In genomic region chr1:74396942-74397341, GRCh38 we compare ENCODE assay signal across 9 cellular contexts.
A peak's percentile ranks its signal among the peaks of the same experiment; 100 is the strongest.
DNase-seq lines count a peak whose midpoint lies in the region; ATAC-seq and TF ChIP-seq lines count a peak whose summit lies in the region.
"Had no signal": no experiment of that assay in that cellular context is flagged by ENCODE, and none has a peak within 500 bp of the region (broad histone marks: within the 10 kb centered on the region; RNA-seq: fewer than 3 reads in every experiment).

No MANE protein-coding gene starts in this region.

- H4K20me1 ChIP-seq in mammary epithelial cell (ENCODE audit: insufficient read depth, low read length) = no peaks in the 10 kb centered on the region

- peaks cover 0 to 5% (median 0%) of the 10 kb centered on the region in 6 donors for H3K4me1 ChIP-seq in spleen
- no peaks in the 10 kb centered on the region for H3K4me1 ChIP-seq in mammary epithelial cell (ENCODE audit: insufficient read depth, low read length)

- H3K27ac ChIP-seq in spleen (peak overlapping the region in 7 of 8 donors; percentile 15 to 73 (median 60)), mammary epithelial cell (ENCODE audit: insufficient read depth, low read depth, low read length) (no peak overlapping the region)

- H3K36me3 ChIP-seq in spleen = no peaks in the 10 kb centered on the region
- H3K36me3 ChIP-seq in mammary epithelial cell (ENCODE audit: insufficient read depth, low read length) = no peaks in the 10 kb centered on the region
- no peaks in the 10 kb centered on the region for H3K36me3 ChIP-seq in H7 (replicated peaks; ENCODE audit: control insufficient read depth, insufficient read depth, low read length)

- CTCF ChIA-PET in mammary epithelial cell (lab: Charles Lee; ENCODE audit: low non-redundant PET) = no interaction called here

- H2AFZ ChIP-seq in mammary epithelial cell (ENCODE audit: low read depth, low read length) = no peak overlapping the region

- no peaks in the 10 kb centered on the region for H3K27me3 ChIP-seq in spleen (replicated peaks in 1 of 7)
- no peaks in the 10 kb centered on the region for H3K27me3 ChIP-seq in mammary epithelial cell (ENCODE audit: insufficient read depth, low read length)
- H3K27me3 ChIP-seq in H7 (ENCODE audit: control insufficient read depth, insufficient read depth, low read length) = no peaks in the 10 kb centered on the region

- in situ Hi-C loops in mammary epithelial cell (cut with MboI; ENCODE audit: low sequenced_read_pairs in 2 of 2) = no loop called here

- BruUV-seq in mammary epithelial cell (replicated peaks; lab: Mats Ljungman, UMichigan) = no TSS peak

- H3K4me2 ChIP-seq in mammary epithelial cell (ENCODE audit: insufficient read depth, low read depth, low read length) = no peak overlapping the region

- no peak for TF ChIP-seq POLR2A in spleen (IDR thresholded peaks at IDR 0.05)

- DNase-seq in fibroblast of peridontal ligament (ENCODE audit: extremely low read depth) (peak; percentile 23), spleen (no peak), mammary epithelial cell (no peak), DMS114 treated with DMSO at 0.1 percent for 48 hours (lab: John Stamatoyannopoulos, UW; ENCODE audit: unreplicated experiment) (no peak), NCI-H2171 (lab: John Stamatoyannopoulos, UW) (no peak), H7 (no peak)
- DNase-seq: Karpas-422 had no signal

- TF ChIP-seq CTCF in spleen (IDR thresholded peaks at IDR 0.05 in 8 of 11, conservative IDR thresholded peaks at IDR 0.05 in 3 of 11) (no peak), mammary epithelial cell (conservative IDR thresholded peaks at IDR 0.05 in 1 of 2, IDR thresholded peaks at IDR 0.05 in 1 of 2; ENCODE audit: extremely low read depth in 1 of 2, insufficient read depth in 1 of 2, low read depth in 1 of 2, low read length in 2 of 2) (no peak)

- H3K4me3 ChIP-seq in spleen = no peak overlapping the region
- no peak overlapping the region for H3K4me3 ChIP-seq in mammary epithelial cell (replicated peaks in 1 of 3; ENCODE audit: insufficient read depth in 1 of 3, low read depth in 2 of 3, low read length in 3 of 3)
- no peak overlapping the region for H3K4me3 ChIP-seq in H7 (ENCODE audit: insufficient read depth, low read depth, low read length)

- H3K9ac ChIP-seq in mammary epithelial cell (ENCODE audit: insufficient read depth, low read length) = no peak overlapping the region

- dilution Hi-C loops in mammary epithelial cell (cut with HindIII; ENCODE audit: low sequenced_read_pairs) = no loop called here

- no peaks in the 10 kb centered on the region for H3K9me3 ChIP-seq in spleen
- no peaks in the 10 kb centered on the region for H3K9me3 ChIP-seq in mammary epithelial cell (replicated peaks; ENCODE audit: insufficient read depth, low read length)

- WGBS in spleen, 5 donors = 6 to 14% (median 10%) methylated on average over 4 of the region's 4 CpGs
- WGBS in mammary epithelial cell (ENCODE audit: low coverage, missing lambda C conversion rate) = 6% methylated on average over 4 of the region's 4 CpGs

- intact Hi-C loops in spleen (cut with DNase I; ENCODE audit: low total_unique reads) (no loop called here), mammary epithelial cell (cut with micrococcal nuclease) (no loop called here)

- ATAC-seq in GM21526 (IDR thresholded peaks at IDR 0.05; ENCODE audit: low FRiP score, unreplicated experiment) (peak; percentile 42), HG03342 (IDR thresholded peaks at IDR 0.05; ENCODE audit: unreplicated experiment) (peak; percentile 41)

- H3K79me2 ChIP-seq in mammary epithelial cell (ENCODE audit: insufficient read depth, low read length) = no peaks in the 10 kb centered on the region
